ENCODE assay signal across 37 cellular contexts in genomic region chr15:41121951-41122350, GRCh38.
"Had no signal": no experiment of that assay in that cellular context is flagged by ENCODE, and none has a peak within 500 bp of the region (broad histone marks: within the 10 kb centered on the region; RNA-seq: fewer than 3 reads in every experiment).

No MANE protein-coding gene starts in this region.

- H3K9me3 Mint-ChIP-seq: activated CD4-positive, alpha-beta memory T cell treated with anti-CD3 and anti-CD28 coated beads, Interleukin-2, amount 10 ng/mL, durations not matched to agents 7 days and 5 days; activated CD4-positive, alpha-beta T cell treated with anti-CD3 and anti-CD28 coated beads, Interleukin-2, amount 10 ng/mL, durations not matched to agents 24 days and 14 days; activated naive CD4-positive, alpha-beta T cell treated with anti-CD3 and anti-CD28 coated beads, Interleukin-2, amount 10 ng/mL, durations not matched to agents 7 days and 5 days; activated naive CD4-positive, alpha-beta T cell treated with anti-CD3 and anti-CD28 coated beads, Interleukin-2, amount 50 U/mL, for 24 hours; activated naive CD8-positive, alpha-beta T cell treated with anti-CD3 and anti-CD28 coated beads, Interleukin-2, amount 10 ng/mL, durations not matched to agents 7 days and 5 days; activated naive CD8-positive, alpha-beta T cell treated with anti-CD3 and anti-CD28 coated beads, Interleukin-2, amount 50 U/mL, for 24 hours; activated T-cell treated with anti-CD3 and anti-CD28 coated beads, Interleukin-2, amount 50 U/mL, for 24 hours; activated T-helper 2 cell treated with anti-CD3 and anti-CD28 coated beads, Interferon-gamma antibody, Interleukin-2, Interleukin-4, amounts not matched to agents 10 μg/mL and 5 μg/mL and 100 μg/mL, durations not matched to agents 14 hours and 24 hours and 36 hours; brain; central memory CD8-positive, alpha-beta T cell; T-helper 1 cell treated with Interleukin-12 subunit alpha and Interleukin-12 subunit beta and Interleukin-4 antibody, amounts not matched to agents 30 μg/mL and 1 μg/mL, for 36 hours; T-helper 2 cell treated with Interferon-gamma antibody and Interleukin-4, amounts not matched to agents 5 μg/mL and 100 μg/mL, for 36 hours had no signal

- FAIRE-seq: bronchial epithelial cell, TTC549 had no signal

- H3K27me3 ChIP-seq: ascending aorta, cardiac muscle cell had no signal

- H3K4me3 ChIP-seq: ascending aorta, cardiac muscle cell had no signal

- H3K36me3 Mint-ChIP-seq: activated CD8-positive, alpha-beta memory T cell treated with anti-CD3 and anti-CD28 coated beads, Interleukin-2, amount 10 ng/mL, durations not matched to agents 7 days and 5 days; activated naive CD4-positive, alpha-beta T cell treated with anti-CD3 and anti-CD28 coated beads, Interleukin-2, amount 10 ng/mL, durations not matched to agents 7 days and 5 days; activated naive CD4-positive, alpha-beta T cell treated with anti-CD3 and anti-CD28 coated beads, Interleukin-2, amount 50 U/mL, for 24 hours; activated naive CD8-positive, alpha-beta T cell; activated naive CD8-positive, alpha-beta T cell treated with anti-CD3 and anti-CD28 coated beads, Interleukin-2, amount 10 ng/mL, durations not matched to agents 7 days and 5 days; brain had no signal

- H3K36me3 ChIP-seq: ascending aorta, cardiac muscle cell had no signal

- H3K27ac ChIP-seq: ascending aorta, cardiac muscle cell, VCaP had no signal

- H3K9me3 ChIP-seq: ascending aorta had no signal

- H3K27ac Mint-ChIP-seq: activated CD4-positive, alpha-beta memory T cell treated with anti-CD3 and anti-CD28 coated beads, Interleukin-2, amount 10 ng/mL, durations not matched to agents 7 days and 5 days; activated CD4-positive, alpha-beta T cell treated with anti-CD3 and anti-CD28 coated beads, Interleukin-2, amount 10 ng/mL, durations not matched to agents 24 days and 14 days; activated CD8-positive, alpha-beta memory T cell treated with anti-CD3 and anti-CD28 coated beads, Interleukin-2, amount 10 ng/mL, durations not matched to agents 7 days and 5 days; activated CD8-positive, alpha-beta T cell treated with anti-CD3 and anti-CD28 coated beads, Interleukin-2, amount 10 ng/mL, durations not matched to agents 7 days and 5 days; activated naive CD4-positive, alpha-beta T cell treated with anti-CD3 and anti-CD28 coated beads, Interleukin-2, amount 50 U/mL, for 24 hours; activated naive CD8-positive, alpha-beta T cell; activated naive CD8-positive, alpha-beta T cell treated with anti-CD3 and anti-CD28 coated beads, Interleukin-2, amount 10 ng/mL, durations not matched to agents 7 days and 5 days; activated naive CD8-positive, alpha-beta T cell treated with anti-CD3 and anti-CD28 coated beads, Interleukin-2, amount 50 U/mL, for 24 hours; activated T-cell treated with anti-CD3 and anti-CD28 coated beads, Interleukin-2, amount 50 U/mL, for 24 hours; activated T-helper 2 cell treated with anti-CD3 and anti-CD28 coated beads, Interferon-gamma antibody, Interleukin-2, Interleukin-4, amounts not matched to agents 10 μg/mL and 5 μg/mL and 100 μg/mL, durations not matched to agents 14 hours and 24 hours and 36 hours; brain; T-helper 1 cell treated with Interleukin-12 subunit alpha and Interleukin-12 subunit beta and Interleukin-4 antibody, amounts not matched to agents 30 μg/mL and 1 μg/mL, for 36 hours; T-helper 2 cell treated with Interferon-gamma antibody and Interleukin-4, amounts not matched to agents 5 μg/mL and 100 μg/mL, for 36 hours had no signal

- ATAC-seq: activated CD4-positive, CD25-positive, alpha-beta regulatory T cell treated with anti-CD3 and anti-CD28 coated beads, Interleukin-2, amount 50 U/mL, for 24 hours; activated CD8-positive, alpha-beta memory T cell treated with anti-CD3 and anti-CD28 coated beads, Interleukin-2, amount 10 ng/mL, durations not matched to agents 7 days and 5 days; activated CD8-positive, alpha-beta T cell treated with anti-CD3 and anti-CD28 coated beads, Interleukin-2, amount 10 ng/mL, durations not matched to agents 7 days and 5 days; activated naive CD8-positive, alpha-beta T cell treated with anti-CD3 and anti-CD28 coated beads, Interleukin-2, amount 50 U/mL, for 24 hours had no signal

- H3K4me1 Mint-ChIP-seq: activated naive CD4-positive, alpha-beta T cell treated with anti-CD3 and anti-CD28 coated beads, Interleukin-2, amount 50 U/mL, for 24 hours; brain; central memory CD8-positive, alpha-beta T cell had no signal

- DNase-seq: activated CD4-positive, alpha-beta memory T cell treated with anti-CD3 and anti-CD28 coated beads, Interleukin-2, amount 10 ng/mL, durations not matched to agents 7 days and 5 days; activated CD4-positive, alpha-beta T cell treated with anti-CD3 and anti-CD28 coated beads for 4 hours; activated CD4-positive, alpha-beta T cell treated with anti-CD3 and anti-CD28 coated beads, Interleukin-2, amount 10 ng/mL, durations not matched to agents 24 days and 14 days; activated CD4-positive, alpha-beta T cell treated with anti-CD3 and anti-CD28 coated beads, Interleukin-2, amount 50 U/mL, for 48 hours; activated CD4-positive, CD25-positive, alpha-beta regulatory T cell; activated CD8-positive, alpha-beta memory T cell treated with anti-CD3 and anti-CD28 coated beads for 24 hours; activated CD8-positive, alpha-beta memory T cell treated with anti-CD3 and anti-CD28 coated beads, Interleukin-2, amount 10 ng/mL, durations not matched to agents 7 days and 5 days; activated CD8-positive, alpha-beta memory T cell treated with anti-CD3 and anti-CD28 coated beads, Interleukin-2, amount 50 U/mL, for 48 hours; activated CD8-positive, alpha-beta T cell treated with anti-CD3 and anti-CD28 coated beads, Interleukin-2, amount 10 ng/mL, durations not matched to agents 7 days and 5 days; activated effector memory CD4-positive, alpha-beta T cell treated with Interleukin-2 at 50 U/mL for 16 hours; activated gamma-delta T cell; activated naive CD4-positive, alpha-beta T cell treated with anti-CD3 and anti-CD28 coated beads, Interleukin-2, amount 10 ng/mL, durations not matched to agents 7 days and 5 days; activated naive CD4-positive, alpha-beta T cell treated with Interleukin-2 at 50 U/mL for 16 hours; activated naive CD8-positive, alpha-beta T cell treated with anti-CD3 and anti-CD28 coated beads, Interleukin-2, amount 10 ng/mL, durations not matched to agents 7 days and 5 days; activated naive CD8-positive, alpha-beta T cell treated with anti-CD3 and anti-CD28 coated beads, Interleukin-2, amount 50 U/mL, for 24 hours; activated T-cell treated with anti-CD3 and anti-CD28 coated beads, Interleukin-2, amount 50 U/mL, for 24 hours; activated T-cell treated with anti-CD3 and anti-CD28 coated beads, Interleukin-2, amount 50 U/mL, for 48 hours; amygdala; anterior cingulate cortex; caudate nucleus; cerebellar nuclear complex; T-helper 1 cell; T-helper 2 cell; T-helper 9 cell had no signal

- H3K4me3 Mint-ChIP-seq: activated CD4-positive, alpha-beta memory T cell treated with anti-CD3 and anti-CD28 coated beads, Interleukin-2, amount 10 ng/mL, durations not matched to agents 7 days and 5 days; activated CD4-positive, alpha-beta T cell treated with anti-CD3 and anti-CD28 coated beads, Interleukin-2, amount 10 ng/mL, durations not matched to agents 24 days and 14 days; activated CD8-positive, alpha-beta memory T cell treated with anti-CD3 and anti-CD28 coated beads, Interleukin-2, amount 10 ng/mL, durations not matched to agents 7 days and 5 days; activated CD8-positive, alpha-beta T cell treated with anti-CD3 and anti-CD28 coated beads, Interleukin-2, amount 10 ng/mL, durations not matched to agents 7 days and 5 days; activated naive CD4-positive, alpha-beta T cell treated with anti-CD3 and anti-CD28 coated beads, Interleukin-2, amount 10 ng/mL, durations not matched to agents 7 days and 5 days; activated naive CD4-positive, alpha-beta T cell treated with anti-CD3 and anti-CD28 coated beads, Interleukin-2, amount 50 U/mL, for 24 hours; activated naive CD8-positive, alpha-beta T cell; activated naive CD8-positive, alpha-beta T cell treated with anti-CD3 and anti-CD28 coated beads, Interleukin-2, amount 10 ng/mL, durations not matched to agents 7 days and 5 days; activated naive CD8-positive, alpha-beta T cell treated with anti-CD3 and anti-CD28 coated beads, Interleukin-2, amount 50 U/mL, for 24 hours; activated T-cell treated with anti-CD3 and anti-CD28 coated beads, Interleukin-2, amount 50 U/mL, for 24 hours; brain; central memory CD8-positive, alpha-beta T cell; T-helper 1 cell treated with Interleukin-12 subunit alpha and Interleukin-12 subunit beta and Interleukin-4 antibody, amounts not matched to agents 30 μg/mL and 1 μg/mL, for 36 hours; T-helper 2 cell treated with Interferon-gamma antibody and Interleukin-4, amounts not matched to agents 5 μg/mL and 100 μg/mL, for 36 hours had no signal
